Comparison of ENCODE assay signal across 10 cellular contexts in genomic region chr2:134943540-134943939, GRCh38. TPM values are rescaled to one million over a fixed set of nuclear protein-coding genes. Genes with fewer than 3 reads are reported as not detected.
A peak's percentile ranks its signal among the peaks of the same experiment; 100 is the strongest.
DNase-seq lines count a peak whose midpoint lies in the region; ATAC-seq and TF ChIP-seq lines count a peak whose summit lies in the region.
"Had no signal": no experiment of that assay in that cellular context is flagged by ENCODE, and none has a peak within 500 bp of the region (broad histone marks: within the 10 kb centered on the region; RNA-seq: fewer than 3 reads in every experiment).

No MANE protein-coding gene starts in this region.

- peak; percentile 94 for ATAC-seq in GM18870 (IDR thresholded peaks at IDR 0.05; ENCODE audit: unreplicated experiment)
- peak; percentile 77 for ATAC-seq in HG02642 (IDR thresholded peaks at IDR 0.05; ENCODE audit: poor library complexity, unreplicated experiment)
- no peak for ATAC-seq in natural killer cell treated with Interleukin-12 subunit alpha and Interleukin-12 subunit beta and Interleukin-15 and Interleukin-18, amount 100 ng/mL, for 72 hours
- ATAC-seq in aorta (ENCODE audit: low FRiP score): no peak

- H3K4me1 ChIP-seq in Karpas-422 (ENCODE audit: low read length) (peaks cover 27% of the 10 kb centered on the region), stomach (peaks cover under 1 to 13% (median 6%) of the 10 kb centered on the region in 4 donors), osteoblast (ENCODE audit: insufficient read depth, low read length) (no peaks in the 10 kb centered on the region), aorta (ENCODE audit: control insufficient read depth in 1 of 2, insufficient read depth in 2 of 2, low read length in 2 of 2) (peaks cover 0 to 1% of the 10 kb centered on the region in 2 donors)
- H3K4me1 ChIP-seq: prostate gland had no signal

- H3K9me2 ChIP-seq in Karpas-422 (replicated peaks; ENCODE audit: insufficient read depth, low read length): no peaks in the 10 kb centered on the region

- TF ChIP-seq CTCF in stomach (IDR thresholded peaks at IDR 0.05): no peak
- no peak for TF ChIP-seq CTCF in osteoblast (IDR thresholded peaks at IDR 0.05; ENCODE audit: extremely low read depth, low read depth, low read length)

- no peak overlapping the region for H3K9ac ChIP-seq in Karpas-422 (ENCODE audit: low read length)

- DNase-seq in Karpas-422 (peak; percentile 71), stomach (no peak), osteoblast (ENCODE audit: insufficient read length, low spot score, missing footprints) (no peak), aorta (no peak), NCI-H1694 (lab: John Stamatoyannopoulos, UW) (no peak)
- DNase-seq in natural killer cell treated with Interleukin-12 subunit alpha and Interleukin-12 subunit beta and Interleukin-15 and Interleukin-18, amount 100 ng/mL, for 72 hours (ENCODE audit: low spot score): no peak
- DNase-seq: activated naive CD4-positive, alpha-beta T cell treated with anti-CD3 and anti-CD28 coated beads for 36 hours had no signal

- H3K4me2 ChIP-seq in Karpas-422 (ENCODE audit: low read depth, low read length, poor library complexity, severe bottlenecking) (peak overlapping the region; percentile 54), osteoblast (ENCODE audit: insufficient read depth, low read length) (no peak overlapping the region)

- no peak for TF ChIP-seq EP300 in stomach (IDR thresholded peaks at IDR 0.05)

- H3K27ac Mint-ChIP-seq in natural killer cell treated with Interleukin-12 subunit alpha and Interleukin-12 subunit beta and Interleukin-15 and Interleukin-18, amount 100 ng/mL, for 72 hours: peak overlapping the region; percentile 37 to 74

- intact Hi-C loops in stomach (cut with DNase I; ENCODE audit: low total_unique reads): no loop called here
- intact Hi-C loops in aorta (cut with DNase I): no loop called here

- no peak for TF ChIP-seq POLR2A in stomach (IDR thresholded peaks at IDR 0.05)

- no peaks in the 10 kb centered on the region for H3K9me3 Mint-ChIP-seq in natural killer cell treated with Interleukin-12 subunit alpha and Interleukin-12 subunit beta and Interleukin-15 and Interleukin-18, amount 100 ng/mL, for 72 hours
- H3K9me3 Mint-ChIP-seq: activated naive CD4-positive, alpha-beta T cell treated with anti-CD3 and anti-CD28 coated beads for 36 hours had no signal

- H4K20me1 ChIP-seq in Karpas-422 (ENCODE audit: insufficient read depth, low read depth, low read length) (peaks cover 21% of the 10 kb centered on the region), osteoblast (ENCODE audit: insufficient read depth, low read length) (peaks cover 9% of the 10 kb centered on the region)

- H3K9me3 ChIP-seq in Karpas-422 (ENCODE audit: low read length): no peaks in the 10 kb centered on the region
- no peaks in the 10 kb centered on the region for H3K9me3 ChIP-seq in stomach
- no peaks in the 10 kb centered on the region for H3K9me3 ChIP-seq in osteoblast (ENCODE audit: low read depth, low read length)
- no peaks in the 10 kb centered on the region for H3K9me3 ChIP-seq in aorta (ENCODE audit: control insufficient read depth, low read length)
- H3K9me3 ChIP-seq: prostate gland had no signal

- H3K27ac ChIP-seq in Karpas-422 (ENCODE audit: low read length) (peak overlapping the region; percentile 40), stomach (no peak overlapping the region), osteoblast (ENCODE audit: low read depth, low read length) (no peak overlapping the region), aorta (ENCODE audit: low read depth in 1 of 2, low read length in 2 of 2) (no peak overlapping the region)
- H3K27ac ChIP-seq: prostate gland had no signal

- H3K79me2 ChIP-seq in Karpas-422 (ENCODE audit: low read length): peaks cover 87% of the 10 kb centered on the region
- peaks cover 29% of the 10 kb centered on the region for H3K79me2 ChIP-seq in osteoblast (ENCODE audit: insufficient read depth, low read length)

- no peak overlapping the region for H2AFZ ChIP-seq in Karpas-422 (ENCODE audit: low read length)
- no peak overlapping the region for H2AFZ ChIP-seq in osteoblast (ENCODE audit: low read length)

- no peaks in the 10 kb centered on the region for H3K27me3 Mint-ChIP-seq in natural killer cell treated with Interleukin-12 subunit alpha and Interleukin-12 subunit beta and Interleukin-15 and Interleukin-18, amount 100 ng/mL, for 72 hours

- WGBS in stomach, 5 donors: 83 to 91% (median 89%) methylated on average over 2 of the region's 2 CpGs
- WGBS in aorta, 2 donors: 86 to 88% methylated on average over 2 of the region's 2 CpGs

- peaks cover 13 to 19% of the 10 kb centered on the region in 2 donors for H3K4me1 Mint-ChIP-seq in natural killer cell treated with Interleukin-12 subunit alpha and Interleukin-12 subunit beta and Interleukin-15 and Interleukin-18, amount 100 ng/mL, for 72 hours (ENCODE audit: low read depth in 2 of 2)

- peak overlapping the region; percentile 9; the same call in 1 of the 2 replicates for H3K4me3 ChIP-seq in Karpas-422 (ENCODE audit: low read length)
- H3K4me3 ChIP-seq in stomach: no peak overlapping the region
- no peak overlapping the region for H3K4me3 ChIP-seq in osteoblast (ENCODE audit: insufficient read depth, low read length)
- no peak overlapping the region for H3K4me3 ChIP-seq in aorta (ENCODE audit: low read length in 2 of 2)
- H3K4me3 ChIP-seq: prostate gland had no signal

- peaks cover 63% of the 10 kb centered on the region for H3K36me3 ChIP-seq in Karpas-422 (ENCODE audit: insufficient read depth, low read length)
- peaks cover 11 to 85% (median 72%) of the 10 kb centered on the region in 4 donors for H3K36me3 ChIP-seq in stomach
- peaks cover 51% of the 10 kb centered on the region for H3K36me3 ChIP-seq in osteoblast (ENCODE audit: insufficient read depth, low read length)
- H3K36me3 ChIP-seq in aorta (ENCODE audit: control insufficient read depth in 1 of 2, insufficient read depth in 2 of 2, low read length in 1 of 2): peaks cover 3 to 6% of the 10 kb centered on the region in 2 donors
- H3K36me3 ChIP-seq: prostate gland had no signal

- no peaks in the 10 kb centered on the region for H3K27me3 ChIP-seq in Karpas-422 (ENCODE audit: low read length)
- H3K27me3 ChIP-seq in stomach: no peaks in the 10 kb centered on the region
- no peaks in the 10 kb centered on the region for H3K27me3 ChIP-seq in osteoblast (ENCODE audit: insufficient read depth, low read length)
- no peaks in the 10 kb centered on the region for H3K27me3 ChIP-seq in aorta (ENCODE audit: control insufficient read depth in 1 of 2, insufficient read depth in 2 of 2, low read length in 1 of 2)

- H3K36me3 Mint-ChIP-seq in natural killer cell treated with Interleukin-12 subunit alpha and Interleukin-12 subunit beta and Interleukin-15 and Interleukin-18, amount 100 ng/mL, for 72 hours: peaks cover 20% of the 10 kb centered on the region

- peak overlapping the region; percentile 22 for H3K4me3 Mint-ChIP-seq in natural killer cell treated with Interleukin-12 subunit alpha and Interleukin-12 subunit beta and Interleukin-15 and Interleukin-18, amount 100 ng/mL, for 72 hours
- H3K4me3 Mint-ChIP-seq: activated naive CD4-positive, alpha-beta T cell treated with anti-CD3 and anti-CD28 coated beads for 36 hours had no signal

RNA-seq across cellular contexts. Expression of gene CCNT2, which starts 24.9 kb away (rescaled TPM):
- 15.0 and 42.9 TPM in 2 replicates for total RNA-seq in Karpas-422 (2014; rRNA removed; shearing (Covaris generic); ENCODE audit: low replicate concordance)
- total RNA-seq in natural killer cell treated with Interleukin-12 subunit alpha and Interleukin-12 subunit beta and Interleukin-15 and Interleukin-18, amount 100 ng/mL, for 72 hours: 10 to 100 TPM; 38.9 to 55.8 TPM
- 100 to 1,000 TPM in 1 of 5 donors, 10 to 100 TPM in 3, 1 to 10 TPM in 1; 7.5 to 119 (median 34.5) TPM for total RNA-seq in stomach
- 10 to 100 TPM in 1 of 3 donors, 1 to 10 TPM in 2; 4.4 to 10.6 (median 4.9) TPM for polyA plus RNA-seq in stomach
- 26.2 and 26.8 TPM in 2 replicates for total RNA-seq in osteoblast
- 10 to 100 TPM; 35.9 to 49.9 TPM for total RNA-seq in aorta
- polyA plus RNA-seq in aorta: 10 to 100 TPM in 1 of 2 donors, 1 to 10 TPM in 1; 3.0 to 13.5 TPM

Comparison
In these comparisons a context has a peak if more than half of its experiments do, and no peak if none do; other contexts are left out.
1. ATAC-seq: peak in GM18870 (single experiment) and HG02642 (single experiment); none in natural killer cell treated with Interleukin-12 subunit alpha and Interleukin-12 subunit beta and Interleukin-15 and Interleukin-18, amount 100 ng/mL, for 72 hours (0 of 2) and aorta (single experiment).